ENCODE assay signal across 1 cellular context in the genomic region with DNA sequence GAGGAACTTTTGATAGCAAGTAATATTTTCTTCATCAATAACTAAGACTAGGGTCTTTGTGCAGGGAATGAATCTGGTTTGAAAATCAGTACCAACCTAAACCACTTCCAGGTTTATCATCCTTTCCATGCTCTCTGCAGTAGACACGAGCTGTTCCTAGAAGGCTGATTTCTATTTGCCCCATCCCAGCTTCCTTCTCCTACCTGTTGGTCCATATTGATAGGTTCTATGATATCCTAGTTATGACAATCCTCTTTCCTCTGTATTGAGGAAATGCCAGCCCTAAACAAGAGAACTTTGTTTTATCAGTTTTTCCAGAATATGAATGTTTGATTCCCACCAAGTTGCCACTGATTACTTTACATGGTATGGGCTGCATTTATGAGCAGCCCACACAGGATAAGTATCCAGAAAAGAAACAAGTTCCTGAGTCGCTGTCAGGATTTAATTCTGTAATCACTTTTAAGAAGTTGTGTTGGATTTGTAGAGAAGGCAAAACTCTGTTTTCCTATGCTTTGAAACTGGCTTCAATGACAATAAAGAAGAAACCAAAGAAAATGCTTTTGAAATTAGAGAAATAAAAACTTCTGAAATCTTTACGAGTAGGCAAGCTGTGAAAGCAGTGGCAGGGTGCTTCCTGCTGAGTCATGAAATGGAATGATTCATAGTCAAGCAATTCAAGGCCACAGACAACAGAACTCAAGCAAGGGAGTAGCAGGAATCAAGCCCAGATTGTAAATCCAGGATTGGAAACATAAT.
TF ChIP-seq lines count a peak whose summit lies in the region.

No MANE protein-coding gene starts in this region.

TF ChIP-seq in HepG2, 621 proteins besides CTCF, POLR2A, EP300 and RAD21 (continued from another document and continues in another):
- TF ChIP-seq ZBTB40 (IDR thresholded peaks at IDR 0.05), result no peak
- TF ChIP-seq ZBTB40 (CRISPR knock-in tag; IDR thresholded peaks at IDR 0.05), result no peak
- TF ChIP-seq TARDBP (CRISPR knock-in tag; IDR thresholded peaks at IDR 0.05), result no peak
- TF ChIP-seq ZNF30 (CRISPR knock-in tag; IDR thresholded peaks at IDR 0.05), result no peak
- 0 out of 2 replicates have a peak, but pooled peaks have one; percentile 32 for TF ChIP-seq ZNF792 (CRISPR knock-in tag; IDR thresholded peaks at IDR 0.05)
- no peak for TF ChIP-seq MYC (CRISPR knock-in tag; IDR thresholded peaks at IDR 0.05; ENCODE audit: borderline replicate concordance)
- TF ChIP-seq NR1H2 (CRISPR knock-in tag; IDR thresholded peaks at IDR 0.05; ENCODE audit: borderline replicate concordance, low read depth), result no peak
- TF ChIP-seq ZNF841 (CRISPR knock-in tag; IDR thresholded peaks at IDR 0.05; ENCODE audit: borderline replicate concordance), result no peak
- TF ChIP-seq RAD51 (IDR thresholded peaks at IDR 0.05; ENCODE audit: borderline replicate concordance), result no peak
- no peak for TF ChIP-seq ZBTB4 (CRISPR knock-in tag; IDR thresholded peaks at IDR 0.05; ENCODE audit: borderline replicate concordance)
- no peak for TF ChIP-seq XBP1 (CRISPR knock-in tag; IDR thresholded peaks at IDR 0.05)
- TF ChIP-seq ZNF224 (CRISPR knock-in tag; IDR thresholded peaks at IDR 0.05), result no peak
- TF ChIP-seq ZKSCAN8 (CRISPR knock-in tag; IDR thresholded peaks at IDR 0.05; ENCODE audit: borderline replicate concordance), result peak; percentile 18; the same call in 1 of the 2 replicates
- no peak for TF ChIP-seq ELF4 (CRISPR knock-in tag; IDR thresholded peaks at IDR 0.05; ENCODE audit: borderline replicate concordance)
- TF ChIP-seq MZF1 (CRISPR knock-in tag; IDR thresholded peaks at IDR 0.05; ENCODE audit: borderline replicate concordance), result no peak
- TF ChIP-seq JUND (CRISPR knock-in tag; IDR thresholded peaks at IDR 0.05), result peak; percentile 92
- TF ChIP-seq CSRNP2 (CRISPR knock-in tag; conservative IDR thresholded peaks at IDR 0.05; ENCODE audit: low read depth), result no peak
- peak; percentile 66; the same call in 1 of the 2 replicates for TF ChIP-seq KAT8 (CRISPR knock-in tag; IDR thresholded peaks at IDR 0.05)
- TF ChIP-seq ZSCAN21 (CRISPR knock-in tag; IDR thresholded peaks at IDR 0.05; ENCODE audit: borderline replicate concordance), result no peak
- TF ChIP-seq NCOR1 (IDR thresholded peaks at IDR 0.05; ENCODE audit: borderline replicate concordance, low read length), result no peak
- TF ChIP-seq ATF7-NPFF (CRISPR knock-in tag; IDR thresholded peaks at IDR 0.05; ENCODE audit: low read depth), result no peak
- TF ChIP-seq ZNF780A (CRISPR knock-in tag; IDR thresholded peaks at IDR 0.05), result no peak
- peak; percentile 67 for TF ChIP-seq SAP130 (CRISPR knock-in tag; IDR thresholded peaks at IDR 0.05; ENCODE audit: low read depth)
- TF ChIP-seq UBTF (CRISPR knock-in tag; IDR thresholded peaks at IDR 0.05), result no peak
- TF ChIP-seq DRAP1 (CRISPR knock-in tag; IDR thresholded peaks at IDR 0.05), result no peak
- peak; percentile 98 for TF ChIP-seq MAFF (IDR thresholded peaks at IDR 0.05; ENCODE audit: low read depth, low read length)
- no peak for TF ChIP-seq HNRNPUL1 (IDR thresholded peaks at IDR 0.05; ENCODE audit: low read depth, low read length)
- TF ChIP-seq ZNF138 (CRISPR knock-in tag; IDR thresholded peaks at IDR 0.05; ENCODE audit: low read depth), result no peak
- TF ChIP-seq POLR2AphosphoS2 (IDR thresholded peaks at IDR 0.05; ENCODE audit: low read depth, low read length), result no peak
- peak; percentile 54; the same call in 1 of the 2 replicates for TF ChIP-seq HDAC2 (CRISPR knock-in tag; IDR thresholded peaks at IDR 0.05)
- TF ChIP-seq POGZ (CRISPR knock-in tag; IDR thresholded peaks at IDR 0.05), result peak; percentile 25; the same call in 1 of the 2 replicates
- peak; percentile 85 for TF ChIP-seq JUN (CRISPR knock-in tag; IDR thresholded peaks at IDR 0.05)
- no peak for TF ChIP-seq SP2 (CRISPR knock-in tag; IDR thresholded peaks at IDR 0.05)
- TF ChIP-seq ISL2 (CRISPR knock-in tag; IDR thresholded peaks at IDR 0.05), result 0 out of 2 replicates have a peak, but pooled peaks have one; percentile 15
- TF ChIP-seq MLX (CRISPR knock-in tag; IDR thresholded peaks at IDR 0.05), result no peak
- no peak for TF ChIP-seq ZBTB43 (CRISPR knock-in tag; conservative IDR thresholded peaks at IDR 0.05)
- TF ChIP-seq GZF1 (CRISPR knock-in tag; IDR thresholded peaks at IDR 0.05), result no peak
- TF ChIP-seq ZBTB7A (CRISPR knock-in tag; IDR thresholded peaks at IDR 0.05), result no peak
- TF ChIP-seq ZNF451 (CRISPR knock-in tag; IDR thresholded peaks at IDR 0.05), result no peak
